Comparison of ENCODE assay signal across 12 cellular contexts in the genomic region with DNA sequence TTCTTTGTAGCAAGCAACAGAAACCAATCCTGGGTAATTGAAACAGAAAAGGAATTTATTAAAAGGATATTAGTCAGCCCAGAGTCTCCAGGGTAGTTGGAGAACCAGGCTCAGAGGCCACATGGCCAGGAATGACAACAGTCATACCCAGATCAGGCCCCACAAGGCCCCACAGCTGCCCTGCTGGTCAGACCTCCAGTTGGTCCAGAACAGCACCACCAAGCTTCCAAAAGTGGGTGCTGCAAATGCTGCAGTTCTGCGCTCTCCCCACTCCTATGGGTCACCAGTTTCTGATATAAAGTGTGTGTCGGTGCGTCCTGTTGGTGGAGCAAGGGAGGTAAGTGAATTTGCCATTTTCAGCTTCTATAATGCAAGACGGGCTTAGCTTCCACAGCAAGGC. TPM values are rescaled to one million over a fixed set of nuclear protein-coding genes. Genes with fewer than 3 reads are reported as not detected.
DNase-seq lines count a peak whose midpoint lies in the region; ATAC-seq and TF ChIP-seq lines count a peak whose summit lies in the region.
"Had no signal": no experiment of that assay in that cellular context is flagged by ENCODE, and none has a peak within 500 bp of the region (broad histone marks: within the 10 kb centered on the region; RNA-seq: fewer than 3 reads in every experiment).

No MANE protein-coding gene starts in this region.

- 95 to 97% methylated on average over 4 of the region's 4 CpGs for WGBS in thyroid gland, 2 donors

- ATAC-seq in naive thymus-derived CD4-positive, alpha-beta T cell, result no peak
- ATAC-seq in natural killer cell treated with Interleukin-12 subunit alpha and Interleukin-12 subunit beta and Interleukin-15 and Interleukin-18, amount 100 ng/mL, for 72 hours, result no peak
- no peak for ATAC-seq in GM21786 (IDR thresholded peaks at IDR 0.05; ENCODE audit: unreplicated experiment)

- no peaks in the 10 kb centered on the region for H3K4me1 ChIP-seq in BE2C
- H3K4me1 ChIP-seq in naive thymus-derived CD4-positive, alpha-beta T cell (ENCODE audit: control insufficient read depth in 2 of 2, insufficient read depth in 2 of 2, low read length in 2 of 2), result no peaks in the 10 kb centered on the region
- H3K4me1 ChIP-seq in thyroid gland, result no peaks in the 10 kb centered on the region
- H3K4me1 ChIP-seq: testis had no signal

- H3K4me3 Mint-ChIP-seq in naive thymus-derived CD4-positive, alpha-beta T cell, result no peak overlapping the region
- H3K4me3 Mint-ChIP-seq in natural killer cell treated with Interleukin-12 subunit alpha and Interleukin-12 subunit beta and Interleukin-15 and Interleukin-18, amount 100 ng/mL, for 72 hours, result no peak overlapping the region
- H3K4me3 Mint-ChIP-seq: central memory CD8-positive, alpha-beta T cell had no signal

- peaks cover 0 to 4% (median 0%) of the 10 kb centered on the region in 7 donors for H3K4me1 Mint-ChIP-seq in naive thymus-derived CD4-positive, alpha-beta T cell
- no peaks in the 10 kb centered on the region for H3K4me1 Mint-ChIP-seq in natural killer cell treated with Interleukin-12 subunit alpha and Interleukin-12 subunit beta and Interleukin-15 and Interleukin-18, amount 100 ng/mL, for 72 hours (ENCODE audit: low read depth in 2 of 2)
- H3K4me1 Mint-ChIP-seq: central memory CD8-positive, alpha-beta T cell had no signal

- H3K27me3 ChIP-seq in BE2C, result no peaks in the 10 kb centered on the region
- H3K27me3 ChIP-seq in kidney epithelial cell (ENCODE audit: control insufficient read depth, insufficient read depth, low read length), result no peaks in the 10 kb centered on the region
- no peaks in the 10 kb centered on the region for H3K27me3 ChIP-seq in naive thymus-derived CD4-positive, alpha-beta T cell (ENCODE audit: control insufficient read depth in 2 of 2, insufficient read depth in 2 of 2, low read length in 2 of 2)
- no peaks in the 10 kb centered on the region for H3K27me3 ChIP-seq in thyroid gland
- H3K27me3 ChIP-seq: testis had no signal

- CTCF ChIA-PET in HEK293T (lab: Yijun Ruan, JAX), result interaction anchor here (0.6 to 1.2 kb wide), 2 partner anchors 11 to 41 kb away, joined by 4 to 6 read pairs; no protein-coding TSS in a partner anchor
- CTCF ChIA-PET in naive thymus-derived CD4-positive, alpha-beta T cell (lab: Charles Lee), result no interaction called here

- H3K9me3 ChIP-seq in BE2C, result no peaks in the 10 kb centered on the region
- no peaks in the 10 kb centered on the region for H3K9me3 ChIP-seq in naive thymus-derived CD4-positive, alpha-beta T cell (ENCODE audit: control insufficient read depth in 2 of 3, low read length in 3 of 3)
- H3K9me3 ChIP-seq in thyroid gland, result no peaks in the 10 kb centered on the region
- H3K9me3 ChIP-seq: testis had no signal

- no peaks in the 10 kb centered on the region for H3K36me3 ChIP-seq in BE2C
- no peaks in the 10 kb centered on the region for H3K36me3 ChIP-seq in kidney epithelial cell (ENCODE audit: control insufficient read depth, insufficient read depth, low read length)
- H3K36me3 ChIP-seq in naive thymus-derived CD4-positive, alpha-beta T cell (ENCODE audit: control insufficient read depth in 2 of 3, insufficient read depth in 3 of 3, low read length in 3 of 3), result no peaks in the 10 kb centered on the region
- no peaks in the 10 kb centered on the region for H3K36me3 ChIP-seq in thyroid gland

- H3K9me3 Mint-ChIP-seq in naive thymus-derived CD4-positive, alpha-beta T cell, result no peaks in the 10 kb centered on the region
- no peaks in the 10 kb centered on the region for H3K9me3 Mint-ChIP-seq in natural killer cell treated with Interleukin-12 subunit alpha and Interleukin-12 subunit beta and Interleukin-15 and Interleukin-18, amount 100 ng/mL, for 72 hours
- H3K9me3 Mint-ChIP-seq: central memory CD8-positive, alpha-beta T cell had no signal

- peaks cover 0 to 18% (median 0%) of the 10 kb centered on the region in 5 donors for H3K27me3 Mint-ChIP-seq in naive thymus-derived CD4-positive, alpha-beta T cell
- peaks cover 11 to 22% of the 10 kb centered on the region in 2 donors for H3K27me3 Mint-ChIP-seq in natural killer cell treated with Interleukin-12 subunit alpha and Interleukin-12 subunit beta and Interleukin-15 and Interleukin-18, amount 100 ng/mL, for 72 hours

- POLR2A ChIA-PET in HEK293T (lab: Yijun Ruan, JAX), result no interaction called here
- POLR2A ChIA-PET in naive thymus-derived CD4-positive, alpha-beta T cell (lab: Charles Lee), result no interaction called here

- H3K27ac ChIP-seq in VCaP, result no peak overlapping the region
- no peak overlapping the region for H3K27ac ChIP-seq in naive thymus-derived CD4-positive, alpha-beta T cell (ENCODE audit: low read depth, low read length)
- no peak overlapping the region for H3K27ac ChIP-seq in thyroid gland
- H3K27ac ChIP-seq: testis had no signal

- H3K36me3 Mint-ChIP-seq in naive thymus-derived CD4-positive, alpha-beta T cell, result peaks cover 0 to 4% (median 0%) of the 10 kb centered on the region in 5 donors
- no peaks in the 10 kb centered on the region for H3K36me3 Mint-ChIP-seq in natural killer cell treated with Interleukin-12 subunit alpha and Interleukin-12 subunit beta and Interleukin-15 and Interleukin-18, amount 100 ng/mL, for 72 hours

- H3K4me3 ChIP-seq in BE2C (ENCODE audit: low read depth, low read length) (no peak overlapping the region), kidney epithelial cell (ENCODE audit: low read depth, low read length) (no peak overlapping the region), thyroid gland (replicated peaks in 1 of 3) (no peak overlapping the region)
- H3K4me3 ChIP-seq in naive thymus-derived CD4-positive, alpha-beta T cell (ENCODE audit: low read length), result no peak overlapping the region
- H3K4me3 ChIP-seq: testis had no signal

- DNase-seq in BE2C (peak; percentile 53), HEK293T (ENCODE audit: extremely low spot score) (peak; percentile 25), kidney epithelial cell (ENCODE audit: low read depth) (no peak), thyroid gland (no peak)
- no peak for DNase-seq in naive thymus-derived CD4-positive, alpha-beta T cell
- no peak for DNase-seq in natural killer cell treated with Interleukin-12 subunit alpha and Interleukin-12 subunit beta and Interleukin-15 and Interleukin-18, amount 100 ng/mL, for 72 hours (ENCODE audit: low spot score)
- DNase-seq: Calu3, T-helper 9 cell, testis had no signal

- intact Hi-C loops in naive thymus-derived CD4-positive, alpha-beta T cell (cut with micrococcal nuclease), result no loop called here
- intact Hi-C loops in thyroid gland (cut with DNase I), result no loop called here

- peak; percentile 59 for TF ChIP-seq CTCF in BE2C (IDR thresholded peaks at IDR 0.05; ENCODE audit: low read depth, low read length)
- TF ChIP-seq CTCF in VCaP (conservative IDR thresholded peaks at IDR 0.05), result peak; percentile 24; the same call in 1 of the 2 replicates
- peak; percentile 40 for TF ChIP-seq CTCF in kidney epithelial cell (IDR thresholded peaks at IDR 0.05; ENCODE audit: insufficient read depth, low read length, poor library complexity, severe bottlenecking)
- no peak for TF ChIP-seq CTCF in thyroid gland (IDR thresholded peaks at IDR 0.05)

- no peak for TF ChIP-seq POLR2A in thyroid gland (IDR thresholded peaks at IDR 0.05)

- H3K27ac Mint-ChIP-seq in naive thymus-derived CD4-positive, alpha-beta T cell, result no peak overlapping the region
- no peak overlapping the region for H3K27ac Mint-ChIP-seq in natural killer cell treated with Interleukin-12 subunit alpha and Interleukin-12 subunit beta and Interleukin-15 and Interleukin-18, amount 100 ng/mL, for 72 hours

TF ChIP-seq in HEK293T, 16 proteins besides CTCF, POLR2A, EP300 and RAD21:
- TF ChIP-seq HDGF (IDR thresholded peaks at IDR 0.05; ENCODE audit: borderline replicate concordance) (no peak), SUZ12 (IDR thresholded peaks at IDR 0.05) (no peak), FOXM1 (IDR thresholded peaks at IDR 0.05; ENCODE audit: borderline replicate concordance) (no peak), ARNT (IDR thresholded peaks at IDR 0.05) (no peak), ZNF384 (IDR thresholded peaks at IDR 0.05) (no peak), ELF4 (IDR thresholded peaks at IDR 0.05) (no peak), BHLHE40 (IDR thresholded peaks at IDR 0.05; ENCODE audit: borderline replicate concordance) (no peak), FOXA1 (IDR thresholded peaks at IDR 0.05) (no peak), FOXK2 (IDR thresholded peaks at IDR 0.05) (no peak), NFRKB (IDR thresholded peaks at IDR 0.05) (no peak), L3MBTL2 (conservative IDR thresholded peaks at IDR 0.05) (no peak), CTBP1 (IDR thresholded peaks at IDR 0.05; ENCODE audit: borderline replicate concordance) (no peak), TARDBP (IDR thresholded peaks at IDR 0.05) (no peak), LEF1 (IDR thresholded peaks at IDR 0.05; ENCODE audit: borderline replicate concordance) (no peak)
- TF ChIP-seq, protein P1, sequence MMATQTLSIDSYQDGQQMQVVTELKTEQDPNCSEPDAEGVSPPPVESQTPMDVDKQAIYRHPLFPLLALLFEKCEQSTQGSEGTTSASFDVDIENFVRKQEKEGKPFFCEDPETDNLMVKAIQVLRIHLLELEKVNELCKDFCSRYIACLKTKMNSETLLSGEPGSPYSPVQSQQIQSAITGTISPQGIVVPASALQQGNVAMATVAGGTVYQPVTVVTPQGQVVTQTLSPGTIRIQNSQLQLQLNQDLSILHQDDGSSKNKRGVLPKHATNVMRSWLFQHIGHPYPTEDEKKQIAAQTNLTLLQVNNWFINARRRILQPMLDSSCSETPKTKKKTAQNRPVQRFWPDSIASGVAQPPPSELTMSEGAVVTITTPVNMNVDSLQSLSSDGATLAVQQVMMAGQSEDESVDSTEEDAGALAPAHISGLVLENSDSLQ (IDR thresholded peaks at IDR 0.05), result no peak

RNA-seq across cellular contexts. Expression of a gene that starts 29.9 kb away (rescaled TPM):
- 5.9 TPM for polyA plus RNA-seq in BE2C (2012; ENCODE audit: insufficient read depth, insufficient read length, low read depth)
- total RNA-seq in kidney epithelial cell (11.6 and 12.4 TPM in 2 replicates), thyroid gland (1 to 10 TPM; 2.2 to 3.3 (median 2.7) TPM)
- total RNA-seq in naive thymus-derived CD4-positive, alpha-beta T cell, result 1 to 10 TPM; 5.4 to 6.5 (median 6.2) TPM
- under 1 TPM; 0.59 to 0.71 TPM for polyA plus RNA-seq in naive thymus-derived CD4-positive, alpha-beta T cell
- under 1 TPM; 0.11 to 0.12 TPM for total RNA-seq in natural killer cell treated with Interleukin-12 subunit alpha and Interleukin-12 subunit beta and Interleukin-15 and Interleukin-18, amount 100 ng/mL, for 72 hours

Comparison
In these comparisons a context has a peak if more than half of its experiments do, and no peak if none do; other contexts are left out.
1. DNase-seq: peak in BE2C (single experiment) and HEK293T (single experiment); none in kidney epithelial cell (single experiment), naive thymus-derived CD4-positive, alpha-beta T cell (0 of 9), natural killer cell treated with Interleukin-12 subunit alpha and Interleukin-12 subunit beta and Interleukin-15 and Interleukin-18, amount 100 ng/mL, for 72 hours (single experiment) and thyroid gland (0 of 2).
2. CTCF ChIP-seq: peak in BE2C (single experiment), VCaP (single experiment) and kidney epithelial cell (single experiment); none in thyroid gland (0 of 6).